Comparison of ENCODE assay signal across 1 cellular context in the genomic region with DNA sequence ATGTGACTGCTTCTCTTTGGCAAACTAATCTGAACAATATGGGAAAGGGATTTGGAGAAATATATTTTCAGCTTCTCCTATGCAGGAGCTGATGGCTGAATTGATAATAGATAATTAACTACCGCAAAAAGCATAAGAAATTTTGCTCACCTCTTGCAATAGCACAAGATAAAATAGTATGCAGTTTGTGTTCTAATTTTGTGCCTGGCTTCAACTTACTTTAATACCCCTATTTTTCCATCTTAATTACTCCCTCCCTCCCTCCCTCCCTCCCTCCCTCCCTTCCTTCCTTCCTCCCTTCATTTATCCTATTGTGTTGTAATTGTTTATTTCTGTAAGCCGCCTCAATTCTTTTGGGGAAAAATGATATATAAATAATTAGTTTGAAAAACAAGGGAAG.
TF ChIP-seq lines count a peak whose summit lies in the region.

No MANE protein-coding gene starts in this region.

TF ChIP-seq in HepG2, 621 proteins besides CTCF, POLR2A, EP300 and RAD21 (continued from another document):
- TF ChIP-seq, protein P1, sequence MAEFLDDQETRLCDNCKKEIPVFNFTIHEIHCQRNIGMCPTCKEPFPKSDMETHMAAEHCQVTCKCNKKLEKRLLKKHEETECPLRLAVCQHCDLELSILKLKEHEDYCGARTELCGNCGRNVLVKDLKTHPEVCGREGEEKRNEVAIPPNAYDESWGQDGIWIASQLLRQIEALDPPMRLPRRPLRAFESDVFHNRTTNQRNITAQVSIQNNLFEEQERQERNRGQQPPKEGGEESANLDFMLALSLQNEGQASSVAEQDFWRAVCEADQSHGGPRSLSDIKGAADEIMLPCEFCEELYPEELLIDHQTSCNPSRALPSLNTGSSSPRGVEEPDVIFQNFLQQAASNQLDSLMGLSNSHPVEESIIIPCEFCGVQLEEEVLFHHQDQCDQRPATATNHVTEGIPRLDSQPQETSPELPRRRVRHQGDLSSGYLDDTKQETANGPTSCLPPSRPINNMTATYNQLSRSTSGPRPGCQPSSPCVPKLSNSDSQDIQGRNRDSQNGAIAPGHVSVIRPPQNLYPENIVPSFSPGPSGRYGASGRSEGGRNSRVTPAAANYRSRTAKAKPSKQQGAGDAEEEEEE (CRISPR knock-in tag; IDR thresholded peaks at IDR 0.05; ENCODE audit: borderline replicate concordance) = no peak
